ENCODE assay signal across 9 cellular contexts in genomic region chr4:48065587-48066052, GRCh38. TPM values are rescaled to one million over a fixed set of nuclear protein-coding genes. Genes with fewer than 3 reads are reported as not detected.
DNase-seq lines count a peak whose midpoint lies in the region; ATAC-seq lines count a peak whose summit lies in the region.
"Had no signal": no experiment of that assay in that cellular context is flagged by ENCODE, and none has a peak within 500 bp of the region (broad histone marks: within the 10 kb centered on the region; RNA-seq: fewer than 3 reads in every experiment).

No MANE protein-coding gene starts in this region.

- H3K27ac Mint-ChIP-seq in immature natural killer cell = peak overlapping the region in 4 of 6 donors; percentile 60 to 80 (median 70)

- DNase-seq in immature natural killer cell = no peak
- DNase-seq in HPDE6-E6E7 (ENCODE audit: extremely low spot score) = no peak
- no peak for DNase-seq in anterior cingulate cortex (lab: John Stamatoyannopoulos, UW)
- no peak for DNase-seq in mucosa of gallbladder (ENCODE audit: low spot score)
- DNase-seq: Calu3 had no signal

- H3K9me3 Mint-ChIP-seq in immature natural killer cell = peaks cover 0 to 10% (median 0%) of the 10 kb centered on the region in 6 donors

- H3K4me3 Mint-ChIP-seq in immature natural killer cell = no peak overlapping the region

- ATAC-seq in GM18867 (IDR thresholded peaks at IDR 0.05; ENCODE audit: unreplicated experiment) (peak; percentile 55), GM21381 (IDR thresholded peaks at IDR 0.05; ENCODE audit: unreplicated experiment) (peak; percentile 60), HG03045 (IDR thresholded peaks at IDR 0.05; ENCODE audit: unreplicated experiment) (peak; percentile 78)

- peaks cover 46 to 86% of the 10 kb centered on the region in 2 donors for H3K4me1 Mint-ChIP-seq in immature natural killer cell

- H3K36me3 Mint-ChIP-seq in immature natural killer cell = peaks cover 25 to 44% (median 41%) of the 10 kb centered on the region in 3 donors

- peaks cover 0 to 6% (median 6%) of the 10 kb centered on the region in 3 donors for H3K27me3 Mint-ChIP-seq in immature natural killer cell (ENCODE audit: low read depth in 3 of 3)

RNA-seq across cellular contexts. Expression of gene NIPAL1, which starts 49.0 kb away (rescaled TPM):
- not detected for polyA plus RNA-seq in immature natural killer cell
- total RNA-seq in mucosa of gallbladder = 9.2 TPM

RNA-seq across cellular contexts. Expression of gene CNGA1, which starts 49.1 kb away (rescaled TPM):
- not detected for polyA plus RNA-seq in immature natural killer cell
- total RNA-seq in mucosa of gallbladder = 3.3 TPM
- total RNA-seq: HT1080 had no signal
